Comparison of ENCODE assay signal across 31 cellular contexts in the genomic region with DNA sequence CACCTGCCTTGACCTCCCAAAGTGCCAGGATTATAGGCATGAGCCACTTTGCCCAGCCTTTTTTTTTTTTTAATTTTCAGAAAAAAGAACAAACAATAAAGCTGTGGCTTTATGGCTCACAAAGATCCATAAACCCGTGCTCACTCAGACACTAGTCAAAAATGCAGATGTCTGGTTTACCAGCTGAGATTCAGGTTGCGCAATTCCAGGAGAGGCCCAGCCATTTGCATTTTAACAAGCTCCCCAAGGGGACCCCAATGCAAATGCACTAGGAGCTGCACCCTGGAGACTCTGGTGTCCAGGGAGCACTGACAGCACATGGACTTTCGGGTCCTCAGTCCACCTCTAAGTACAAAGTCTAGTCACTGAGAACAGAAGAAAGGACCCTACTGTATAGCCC.
"Had no signal": no experiment of that assay in that cellular context is flagged by ENCODE, and none has a peak within 500 bp of the region (broad histone marks: within the 10 kb centered on the region; RNA-seq: fewer than 3 reads in every experiment).

No MANE protein-coding gene starts in this region.

- H3K27ac Mint-ChIP-seq: natural killer cell; nephron; neural progenitor cell; progenitor cell of endocrine pancreas; stimulated activated memory B cell treated with anti-CD40 and anti-IgM and Interleukin-4, amounts not matched to agents 10 μg/mL and 1 μg/mL and 100 μg/mL, for 72 hours; stimulated activated naive CD8-positive, alpha-beta T cell treated with anti-CD3 and anti-CD28 coated beads, Interleukin-15, amount 100 ng/mL, for 72 hours; type B pancreatic cell had no signal

- H3K4me1 ChIP-seq: psoas muscle, suprapubic skin, testis, tibial artery, transverse colon, uterus had no signal

- H3K4me1 Mint-ChIP-seq: nephron had no signal

- H3K9me3 Mint-ChIP-seq: natural killer cell; nephron; neural progenitor cell; stimulated activated memory B cell treated with anti-CD40 and anti-IgM and Interleukin-4, amounts not matched to agents 10 μg/mL and 1 μg/mL and 100 μg/mL, for 72 hours; stimulated activated naive CD8-positive, alpha-beta T cell treated with anti-CD3 and anti-CD28 coated beads, Interleukin-15, amount 100 ng/mL, for 72 hours; type B pancreatic cell had no signal

- H3K9ac ChIP-seq: neural progenitor cell, parathyroid adenoma had no signal

- H3K27ac ChIP-seq: neural progenitor cell, ovary, parathyroid adenoma, psoas muscle, skin epidermis, spleen, suprapubic skin, testis, tibial artery, transverse colon, upper lobe of right lung, uterus had no signal

- H3K27me3 ChIP-seq: neural progenitor cell, ovary, suprapubic skin, testis, tibial artery, transverse colon, upper lobe of right lung, uterus had no signal

- H3K4me3 Mint-ChIP-seq: nephron; neural progenitor cell; stimulated activated memory B cell treated with anti-CD40 and anti-IgM and Interleukin-4, amounts not matched to agents 10 μg/mL and 1 μg/mL and 100 μg/mL, for 72 hours; stimulated activated naive CD8-positive, alpha-beta T cell treated with anti-CD3 and anti-CD28 coated beads, Interleukin-15, amount 100 ng/mL, for 72 hours; type B pancreatic cell had no signal

- H3K9me3 ChIP-seq: ovary, psoas muscle, spleen, suprapubic skin, testis, tibial artery, transverse colon, upper lobe of right lung, uterus had no signal

- ATAC-seq: natural killer cell; psoas muscle; right cardiac atrium; sciatic nerve; stimulated activated memory B cell treated with anti-CD40 and anti-IgM and Interleukin-4, amounts not matched to agents 10 μg/mL and 1 μg/mL and 100 μg/mL, for 72 hours; stimulated activated naive CD8-positive, alpha-beta T cell treated with anti-CD3 and anti-CD28 coated beads, Interleukin-15, amount 100 ng/mL, for 72 hours; stimulated activated naive CD8-positive, alpha-beta T cell treated with anti-CD3 and anti-CD28 coated beads, Interleukin-15, Interleukin-2, amounts not matched to agents 100 U/mL and 50 U/mL, for 24 hours; upper lobe of right lung had no signal

- H3K4me2 ChIP-seq: neural progenitor cell, smooth muscle cell had no signal

- H3K36me3 Mint-ChIP-seq: natural killer cell; neural progenitor cell; stimulated activated memory B cell treated with anti-CD40 and anti-IgM and Interleukin-4, amounts not matched to agents 10 μg/mL and 1 μg/mL and 100 μg/mL, for 72 hours; type B pancreatic cell had no signal

- H3K4me3 ChIP-seq: neural progenitor cell, ovary, psoas muscle, skin epidermis, smooth muscle cell, spleen, suprapubic skin, testis, tibial artery, transverse colon, upper lobe of right lung, uterus had no signal

- H3K36me3 ChIP-seq: neural progenitor cell, ovary, spleen, suprapubic skin, tibial artery, transverse colon, upper lobe of right lung, uterus had no signal

- H2AFZ ChIP-seq: neural progenitor cell, parathyroid adenoma had no signal

- H3K79me2 ChIP-seq: parathyroid adenoma had no signal

- DNase-seq: natural killer cell; occipital lobe; ovary; posterior cingulate gyrus; psoas muscle; right cardiac atrium; spleen; stimulated activated CD4-positive, alpha-beta T cell treated with anti-CD3 and anti-CD28 coated beads, Interleukin-12 subunit alpha, Interleukin-12 subunit beta, amount 100 ng/mL, for 4 hours; stimulated activated CD4-positive, alpha-beta T cell treated with anti-CD3 and anti-CD28 coated beads, Interleukin-1b, Interleukin-23, amount 100 ng/mL, for 48 hours; stimulated activated CD4-positive, alpha-beta T cell treated with anti-CD3 and anti-CD28 coated beads, Interleukin-4, amount 100 ng/mL, for 1 hour; stimulated activated CD4-positive, alpha-beta T cell treated with anti-CD3 and anti-CD28 coated beads, Interleukin-4, amount 100 ng/mL, for 4 hours; stimulated activated CD8-positive, alpha-beta memory T cell treated with anti-CD3 and anti-CD28 coated beads, Interleukin-4, amount 100 ng/mL, for 48 hours; stimulated activated naive CD4-positive, alpha-beta T cell; stimulated activated naive CD8-positive, alpha-beta T cell treated with anti-CD3 and anti-CD28 coated beads, Interleukin-15, amount 100 ng/mL, for 72 hours; stimulated activated naive CD8-positive, alpha-beta T cell treated with anti-CD3 and anti-CD28 coated beads, Interleukin-15, Interleukin-2, amounts not matched to agents 100 U/mL and 50 U/mL, for 24 hours; substantia nigra; testis; tibial artery; transverse colon; upper lobe of right lung; uterus had no signal
